ENCODE assay signal across 24 cellular contexts in genomic region chr16:19316846-19317245, GRCh38. TPM values are rescaled to one million over a fixed set of nuclear protein-coding genes. Genes with fewer than 3 reads are reported as not detected.
DNase-seq lines count a peak whose midpoint lies in the region; ATAC-seq, FAIRE-seq and TF ChIP-seq lines count a peak whose summit lies in the region.
"Had no signal": no experiment of that assay in that cellular context is flagged by ENCODE, and none has a peak within 500 bp of the region (broad histone marks: within the 10 kb centered on the region; RNA-seq: fewer than 3 reads in every experiment).

No MANE protein-coding gene starts in this region.

- H3K4me1 Mint-ChIP-seq in GM23338 (peaks cover 22% of the 10 kb centered on the region), WTC11 (peaks cover 22% of the 10 kb centered on the region), type B pancreatic cell (ENCODE audit: unreplicated experiment) (no peaks in the 10 kb centered on the region)

- peak; percentile 92 for ATAC-seq in GM23338
- ATAC-seq in WTC11: peak; percentile 90
- ATAC-seq: A549; CD8-positive, alpha-beta T cell had no signal

- H3K4me1 ChIP-seq in GM23338 (ENCODE audit: insufficient read depth) (peaks cover 22% of the 10 kb centered on the region), HUES64 (ENCODE audit: insufficient read depth, low read length) (peaks cover 17% of the 10 kb centered on the region)
- H3K4me1 ChIP-seq: A549, BLaER1 had no signal

- H3K27ac ChIP-seq in GM23338 (ENCODE audit: low read depth) (no peak overlapping the region), HUES64 (ENCODE audit: low read depth, low read length) (peak overlapping the region; percentile 73; the same call in 1 of the 2 replicates)
- H3K27ac ChIP-seq: A549, BLaER1 had no signal

- H3K27ac Mint-ChIP-seq in GM23338 (peak overlapping the region; percentile 49), WTC11 (peak overlapping the region; percentile 71; the same call in 1 of the 2 replicates), type B pancreatic cell (no peak overlapping the region)
- H3K27ac Mint-ChIP-seq: CD8-positive, alpha-beta T cell; IgD-negative memory B cell had no signal

- CTCF ChIA-PET in WTC11 (lab: Charles Lee): no interaction called here

- H3K4me3 Mint-ChIP-seq in GM23338: peak overlapping the region; percentile 40; the same call in 2 of the 3 replicates
- peak overlapping the region; percentile 44 for H3K4me3 Mint-ChIP-seq in WTC11
- H3K4me3 Mint-ChIP-seq in type B pancreatic cell: no peak overlapping the region
- H3K4me3 Mint-ChIP-seq: CD8-positive, alpha-beta T cell; IgD-negative memory B cell had no signal

- no peaks in the 10 kb centered on the region for H4K20me1 ChIP-seq in GM23338 (replicated peaks; ENCODE audit: insufficient read depth)
- H4K20me1 ChIP-seq: BLaER1 had no signal

- 0 out of 2 replicates have a peak, but pooled peaks cover 1% of the 10 kb centered on the region for H3K9me2 ChIP-seq in GM23338 (ENCODE audit: insufficient read depth)
- H3K9me2 ChIP-seq: SK-N-SH had no signal

- peak overlapping the region; percentile 53 for H3K4me2 ChIP-seq in GM23338
- H3K4me2 ChIP-seq: A549, BLaER1, SK-N-SH had no signal

- 36% methylated on average over 7 of the region's 7 CpGs for WGBS in HUES64

- no peaks in the 10 kb centered on the region for H3K79me2 ChIP-seq in GM23338 (replicated peaks; ENCODE audit: insufficient read depth)

- H3K9me3 Mint-ChIP-seq in GM23338: peaks cover 15% of the 10 kb centered on the region
- H3K9me3 Mint-ChIP-seq in WTC11: peaks cover 16% of the 10 kb centered on the region
- H3K9me3 Mint-ChIP-seq in type B pancreatic cell: no peaks in the 10 kb centered on the region
- H3K9me3 Mint-ChIP-seq: CD8-positive, alpha-beta T cell; IgD-negative memory B cell had no signal

- peaks cover 13% of the 10 kb centered on the region for H3K9me3 ChIP-seq in HUES64 (ENCODE audit: insufficient read depth, low read depth, low read length)
- H3K9me3 ChIP-seq: A549, BLaER1, SK-N-SH had no signal

- DNase-seq in GM23338 (ENCODE audit: low spot score) (peak; percentile 75), WTC11 (ENCODE audit: low spot score) (peak; percentile 26), iPS-NIHi11 (ENCODE audit: low spot score) (peak; percentile 58), frontal cortex (ENCODE audit: low spot score in 2 of 2) (no peak), type B pancreatic cell (ENCODE audit: extremely low spot score, unreplicated experiment) (no peak), NCI-H187 treated with DMSO at 0.1 percent for 48 hours (lab: John Stamatoyannopoulos, UW) (no peak)
- DNase-seq: CD8-positive, alpha-beta T cell; DMS79 treated with DMSO at 0.1 percent for 48 hours; Karpas-422; MM.1S; NCI-H1092; NCI-H146; NCI-H2107; NCI-H526 treated with DMSO at 0.1 percent for 48 hours; NK-92 treated with Interleukin-12 subunit alpha and Interleukin-12 subunit beta, amount 100 ng/mL, for 24 hours; OCI-M1; SHP77 treated with DMSO at 0.1 percent for 48 hours; SK-N-SH had no signal

- no peaks in the 10 kb centered on the region for H3K36me3 ChIP-seq in GM23338 (ENCODE audit: insufficient read depth)
- no peaks in the 10 kb centered on the region for H3K36me3 ChIP-seq in HUES64 (ENCODE audit: insufficient read depth, low read length)
- H3K36me3 ChIP-seq: BLaER1 had no signal

- no peak overlapping the region for H2AFZ ChIP-seq in GM23338

- H3K36me3 Mint-ChIP-seq in GM23338 (ENCODE audit: low read depth) (peaks cover 14% of the 10 kb centered on the region), WTC11 (peaks cover 14% of the 10 kb centered on the region), type B pancreatic cell (no peaks in the 10 kb centered on the region)
- H3K36me3 Mint-ChIP-seq: CD8-positive, alpha-beta T cell; IgD-negative memory B cell had no signal

- no peak for FAIRE-seq in frontal cortex (lab: Jason Lieb, UNC)
- FAIRE-seq: A549 had no signal

- H3K9ac ChIP-seq in HUES64 (ENCODE audit: low read depth, low read length): no peak overlapping the region
- H3K9ac ChIP-seq: BLaER1, SK-N-SH had no signal

- TF ChIP-seq CTCF in GM23338 (conservative IDR thresholded peaks at IDR 0.05; ENCODE audit: low read depth in 2 of 2) (no peak), WTC11 (IDR thresholded peaks at IDR 0.05) (no peak), type B pancreatic cell (conservative IDR thresholded peaks at IDR 0.05) (no peak)

- POLR2A ChIA-PET in WTC11 (lab: Charles Lee): no interaction called here

- H3F3A ChIP-seq in GM23338 (replicated peaks; ENCODE audit: low read depth): no peaks in the 10 kb centered on the region

- H3K27me3 Mint-ChIP-seq in GM23338 (ENCODE audit: insufficient read depth, low read depth, poor library complexity): peaks cover 8% of the 10 kb centered on the region
- H3K27me3 Mint-ChIP-seq in WTC11 (ENCODE audit: low read depth): 0 out of 2 replicates have a peak, but pooled peaks cover 3% of the 10 kb centered on the region
- H3K27me3 Mint-ChIP-seq in type B pancreatic cell: peaks cover 3% of the 10 kb centered on the region
- H3K27me3 Mint-ChIP-seq: IgD-negative memory B cell had no signal

- H3K4me3 ChIP-seq in GM23338 (no peak overlapping the region; the same call in 1 of the 2 replicates), HUES64 (ENCODE audit: low read length) (no peak overlapping the region; the same call in 1 of the 2 replicates)
- H3K4me3 ChIP-seq: A549, BLaER1 had no signal

- no peaks in the 10 kb centered on the region for H3K27me3 ChIP-seq in GM23338 (ENCODE audit: insufficient read depth)
- no peaks in the 10 kb centered on the region for H3K27me3 ChIP-seq in HUES64 (ENCODE audit: insufficient read depth, low read length)
- H3K27me3 ChIP-seq: BLaER1 had no signal

TF ChIP-seq in GM23338, 12 proteins besides CTCF, POLR2A, EP300 and RAD21 (continues in another document):
- TF ChIP-seq POLR2AphosphoS5 (IDR thresholded peaks at IDR 0.05; ENCODE audit: low read depth): no peak
- no peak for TF ChIP-seq STAT1 (IDR thresholded peaks at IDR 0.05; ENCODE audit: unreplicated experiment)
- TF ChIP-seq EZH2 (IDR thresholded peaks at IDR 0.05; ENCODE audit: low read depth, unreplicated experiment): no peak

TF ChIP-seq in WTC11, 78 proteins besides CTCF, POLR2A, EP300 and RAD21:
- TF ChIP-seq ZNF281 (CRISPR knock-in tag; IDR thresholded peaks at IDR 0.05) (no peak), ZNF423 (CRISPR knock-in tag; IDR thresholded peaks at IDR 0.05) (peak; percentile 68), FOXJ3 (CRISPR knock-in tag; IDR thresholded peaks at IDR 0.05; ENCODE audit: borderline replicate concordance) (no peak), USF2 (CRISPR knock-in tag; IDR thresholded peaks at IDR 0.05) (peak; percentile 63), USF1 (CRISPR knock-in tag; IDR thresholded peaks at IDR 0.05) (peak; percentile 78), TP53 (CRISPR knock-in tag; IDR thresholded peaks at IDR 0.05) (no peak)

RNA-seq across cellular contexts. Expression of gene CLEC19A, which starts 31.3 kb away (rescaled TPM):
- total RNA-seq in GM23338 (2014; rRNA removed; shearing (Covaris generic)): not detected in 2 replicates
- polyA plus RNA-seq in GM23338 (2016; fragmentation: Nextera tagmentation; extraction: Ambion mirVana): 0.26 TPM in 1 of 2 replicates, not detected in the other
- 0.30 TPM for polyA plus RNA-seq in HUES64 (2013, experiment 1 of 2)
- 1.1 TPM for polyA plus RNA-seq in HUES64 (2013, experiment 2 of 2)
- total RNA-seq in WTC11 (2021) (0.09 to 0.48 TPM (median 0.41 TPM) in 3 replicates), frontal cortex (under 0.01 TPM), type B pancreatic cell (ENCODE audit: low replicate concordance) (not detected in 2 replicates)
- total RNA-seq: CD8-positive, alpha-beta T cell; HT-29; RPMI7951 had no signal
- polyA plus RNA-seq: IgD-negative memory B cell, SK-N-SH had no signal

Comparison
In these comparisons a context has a peak if more than half of its experiments do, and no peak if none do; other contexts are left out.
1. DNase-seq: peak in GM23338 (single experiment), WTC11 (single experiment) and iPS-NIHi11 (single experiment); none in frontal cortex (0 of 2), type B pancreatic cell (single experiment) and NCI-H187 treated with DMSO at 0.1 percent for 48 hours (single experiment).